ENCODE assay signal across 21 cellular contexts in genomic region chr6:129608886-129609540, GRCh38.
DNase-seq lines count a peak whose midpoint lies in the region; ATAC-seq and TF ChIP-seq lines count a peak whose summit lies in the region.
"Had no signal": no experiment of that assay in that cellular context is flagged by ENCODE, and none has a peak within 500 bp of the region (broad histone marks: within the 10 kb centered on the region; RNA-seq: fewer than 3 reads in every experiment).

No MANE protein-coding gene starts in this region.

- no peak overlapping the region for H2BK5ac ChIP-seq in H9 (ENCODE audit: insufficient read length, low read length)

- no peak overlapping the region for H2BK15ac ChIP-seq in H9 (ENCODE audit: low read depth, low read length)

- H3K4me1 ChIP-seq in A673 (ENCODE audit: insufficient read depth, low read length, poor library complexity, severe bottlenecking) = peaks cover 53% of the 10 kb centered on the region
- H3K4me1 ChIP-seq in H9 (ENCODE audit: insufficient read depth, low read length) = no peaks in the 10 kb centered on the region
- peaks cover 15% of the 10 kb centered on the region for H3K4me1 ChIP-seq in SJCRH30
- H3K4me1 ChIP-seq in spleen = peaks cover 0 to 4% (median 1%) of the 10 kb centered on the region in 6 donors
- H3K4me1 ChIP-seq: uterus had no signal

- peak; percentile 38 for DNase-seq in A673 (ENCODE audit: low spot score)
- DNase-seq in H9 = no peak
- peak; percentile 13 to 56 for DNase-seq in SJCRH30
- peak; percentile 63 for DNase-seq in fibroblast of peridontal ligament (ENCODE audit: extremely low read depth)
- DNase-seq in spleen = no peak
- no peak for DNase-seq in activated CD8-positive, alpha-beta memory T cell treated with anti-CD3 and anti-CD28 coated beads for 24 hours
- DNase-seq: activated CD4-positive, alpha-beta T cell treated with anti-CD3 and anti-CD28 coated beads, Interleukin-2, amount 50 U/mL, for 1 hour; activated CD8-positive, alpha-beta memory T cell treated with anti-CD3 and anti-CD28 coated beads, Interleukin-2, amount 50 U/mL, for 48 hours; activated gamma-delta T cell treated with Interleukin-2 at 50 U/mL for 16 hours; anterior cingulate cortex; CD4-positive, CD25-positive, alpha-beta regulatory T cell; GM23248; mammary epithelial cell; NCI-H1092; occipital lobe; PC-9; right cardiac atrium; T-helper 17 cell had no signal

- no peak overlapping the region for H3T11ph ChIP-seq in H9 (ENCODE audit: low read length)

- no peaks in the 10 kb centered on the region for H3K79me1 ChIP-seq in H9 (ENCODE audit: insufficient read depth, low read depth, low read length, poor library complexity, severe bottlenecking)

- H4K8ac ChIP-seq in H9 (replicated peaks; ENCODE audit: insufficient read length, low read depth, low read length) = no peak overlapping the region

- CTCF ChIA-PET in A673 (lab: Charles Lee) = no interaction called here

- no peak overlapping the region for H3K9ac ChIP-seq in H9 (ENCODE audit: extremely low read depth, insufficient read length, low read length)
- H3K9ac ChIP-seq: GM23248 had no signal

- H3K9me3 ChIP-seq in A673 (ENCODE audit: low read depth, low read length, poor library complexity, severe bottlenecking) (no peaks in the 10 kb centered on the region), H9 (ENCODE audit: control insufficient read depth, low read depth, low read length) (no peaks in the 10 kb centered on the region), SJCRH30 (replicated peaks) (no peaks in the 10 kb centered on the region), spleen (no peaks in the 10 kb centered on the region)
- H3K9me3 ChIP-seq: uterus had no signal

- peak overlapping the region in 2 of 3 experiments; percentile 9 to 68; a peak in 3 of 7 replicates for H3K27ac Mint-ChIP-seq in H9
- H3K27ac Mint-ChIP-seq: CD4-positive, CD25-positive, alpha-beta regulatory T cell; T-helper 17 cell had no signal

- no CpG with 5 or more reads among the region's 3 CpGs for WGBS in H9 (ENCODE audit: extremely low coverage, insufficient read length, low lambda C conversion rate)
- WGBS in spleen, 5 donors = 80 to 89% (median 82%) methylated on average over 3 of the region's 3 CpGs

- H3K36me3 Mint-ChIP-seq in H9 (ENCODE audit: insufficient read depth in 1 of 3, low read depth in 3 of 3) = no peaks in the 10 kb centered on the region

- H4K5ac ChIP-seq in H9 (ENCODE audit: insufficient read length, low read depth, low read length) = no peak overlapping the region

- H3K9me3 Mint-ChIP-seq in H9 = no peaks in the 10 kb centered on the region
- H3K9me3 Mint-ChIP-seq: CD4-positive, CD25-positive, alpha-beta regulatory T cell had no signal

- H3K4me3 ChIP-seq in A673 (ENCODE audit: low read depth, low read length, poor library complexity, severe bottlenecking) = no peak overlapping the region
- H3K4me3 ChIP-seq in SJCRH30 = no peak overlapping the region
- H3K4me3 ChIP-seq in spleen = no peak overlapping the region
- H3K4me3 ChIP-seq: GM23248, PC-9, uterus had no signal

- H2BK120ac ChIP-seq in H9 (ENCODE audit: low read depth, low read length, poor library complexity, severe bottlenecking) = no peak overlapping the region

- H2AK5ac ChIP-seq in H9 (ENCODE audit: insufficient read length, low read length) = no peak overlapping the region

- H3K4me2 ChIP-seq in H9 (ENCODE audit: insufficient read depth, insufficient read length, low read length) = no peak overlapping the region
- H3K4me2 ChIP-seq: PC-9 had no signal

- POLR2A ChIA-PET in A673 (lab: Charles Lee; ENCODE audit: low non-redundant PET) = no interaction called here

- H3K4me3 Mint-ChIP-seq in H9 = no peak overlapping the region
- H3K4me3 Mint-ChIP-seq: CD4-positive, CD25-positive, alpha-beta regulatory T cell; T-helper 17 cell had no signal

- H3K4me1 Mint-ChIP-seq in H9 = peaks cover 18 to 19% of the 10 kb centered on the region in 2 experiments
- H3K4me1 Mint-ChIP-seq: CD4-positive, CD25-positive, alpha-beta regulatory T cell had no signal

- no peaks in the 10 kb centered on the region for H4K20me1 ChIP-seq in H9 (ENCODE audit: control insufficient read depth, insufficient read depth, insufficient read length)

- no peak overlapping the region for H3K18ac ChIP-seq in H9 (ENCODE audit: insufficient read length, low read depth, low read length)

- TF ChIP-seq POLR2A in spleen (IDR thresholded peaks at IDR 0.05) = no peak

- no peak for ATAC-seq in HG03045 (IDR thresholded peaks at IDR 0.05; ENCODE audit: unreplicated experiment)
- no peak for ATAC-seq in HG03378 (IDR thresholded peaks at IDR 0.05; ENCODE audit: unreplicated experiment)
- ATAC-seq: right cardiac atrium, T-helper 17 cell had no signal

- BruUV-seq in A673 (replicated peaks; lab: Mats Ljungman, UMichigan) = no TSS peak

- H3K27me3 Mint-ChIP-seq in H9 (ENCODE audit: low read depth) = no peaks in the 10 kb centered on the region
- H3K27me3 Mint-ChIP-seq: CD4-positive, CD25-positive, alpha-beta regulatory T cell; T-helper 17 cell had no signal

- H4K91ac ChIP-seq in H9 (ENCODE audit: insufficient read length, low read depth, low read length) = no peak overlapping the region

- H2AFZ ChIP-seq in H9 (ENCODE audit: low read length) = no peak overlapping the region
- H2AFZ ChIP-seq: GM23248, PC-9 had no signal

- no peak overlapping the region for H3K56ac ChIP-seq in H9 (ENCODE audit: insufficient read length, low read depth, low read length)

- intact Hi-C loops in A673 (cut with micrococcal nuclease; ENCODE audit: unreplicated experiment) (loop anchor here (5.0 kb wide), 1 partner anchor 43 kb away; no protein-coding TSS in a partner anchor), spleen (cut with DNase I; ENCODE audit: low total_unique reads) (no loop called here)

- no peak overlapping the region for H3K23ac ChIP-seq in H9 (ENCODE audit: insufficient read length, low read depth, low read length)

- no peak overlapping the region for H2BK12ac ChIP-seq in H9 (ENCODE audit: insufficient read length, low read depth, low read length)

- no peak overlapping the region for H2BK20ac ChIP-seq in H9 (ENCODE audit: low read depth, low read length, poor library complexity, severe bottlenecking)

- no peaks in the 10 kb centered on the region for H3K23me2 ChIP-seq in H9 (ENCODE audit: insufficient read length, low read depth, low read length, poor library complexity, severe bottlenecking)

- H3K79me2 ChIP-seq in H9 (ENCODE audit: insufficient read depth, low read length) = no peaks in the 10 kb centered on the region

- no peak overlapping the region for H3K4ac ChIP-seq in H9 (ENCODE audit: low read depth, low read length)

- no peak overlapping the region for H3K14ac ChIP-seq in H9 (ENCODE audit: insufficient read depth, low read length)

- no peaks in the 10 kb centered on the region for H3K27me3 ChIP-seq in A673 (replicated peaks; ENCODE audit: insufficient read depth, low read depth, low read length, poor library complexity)
- H3K27me3 ChIP-seq in H9 (ENCODE audit: insufficient read depth, low read length) = no peaks in the 10 kb centered on the region
- H3K27me3 ChIP-seq in SJCRH30 = no peaks in the 10 kb centered on the region
- H3K27me3 ChIP-seq in spleen (replicated peaks in 1 of 7) = no peaks in the 10 kb centered on the region
- H3K27me3 ChIP-seq: uterus had no signal

- H3K27ac ChIP-seq in A673 (ENCODE audit: low read depth, low read length, poor library complexity, severe bottlenecking) (no peak overlapping the region), H9 (ENCODE audit: insufficient read length, low read depth, low read length) (no peak overlapping the region), SJCRH30 (peak overlapping the region; percentile 17; the same call in 1 of the 2 replicates), spleen (peak overlapping the region in 3 of 8 donors; percentile 16 to 35 (median 17))
- H3K27ac ChIP-seq: GM23248, PC-9 had no signal

- no peaks in the 10 kb centered on the region for H3K36me3 ChIP-seq in A673 (ENCODE audit: insufficient read depth, low read length, poor library complexity, severe bottlenecking)
- no peaks in the 10 kb centered on the region; the same call in 1 of the 2 replicates for H3K36me3 ChIP-seq in SJCRH30
- peaks cover 0 to 44% (median 9%) of the 10 kb centered on the region in 6 donors for H3K36me3 ChIP-seq in spleen
- H3K36me3 ChIP-seq: uterus had no signal

- TF ChIP-seq CTCF in A673 (conservative IDR thresholded peaks at IDR 0.05; ENCODE audit: low read depth, low read length) = no peak
- TF ChIP-seq CTCF in H9 (conservative IDR thresholded peaks at IDR 0.05) = no peak
- TF ChIP-seq CTCF in spleen (IDR thresholded peaks at IDR 0.05 in 8 of 11, conservative IDR thresholded peaks at IDR 0.05 in 3 of 11) = no peak

Comparison
In these comparisons a context has a peak if more than half of its experiments do, and no peak if none do; other contexts are left out.
1. DNase-seq: peak in A673 (single experiment), SJCRH30 (2 of 2) and fibroblast of peridontal ligament (single experiment); none in H9 (single experiment), spleen (single experiment) and activated CD8-positive, alpha-beta memory T cell treated with anti-CD3 and anti-CD28 coated beads for 24 hours (single experiment).